34 cellular contexts compared by ENCODE assay signal in the genomic region with DNA sequence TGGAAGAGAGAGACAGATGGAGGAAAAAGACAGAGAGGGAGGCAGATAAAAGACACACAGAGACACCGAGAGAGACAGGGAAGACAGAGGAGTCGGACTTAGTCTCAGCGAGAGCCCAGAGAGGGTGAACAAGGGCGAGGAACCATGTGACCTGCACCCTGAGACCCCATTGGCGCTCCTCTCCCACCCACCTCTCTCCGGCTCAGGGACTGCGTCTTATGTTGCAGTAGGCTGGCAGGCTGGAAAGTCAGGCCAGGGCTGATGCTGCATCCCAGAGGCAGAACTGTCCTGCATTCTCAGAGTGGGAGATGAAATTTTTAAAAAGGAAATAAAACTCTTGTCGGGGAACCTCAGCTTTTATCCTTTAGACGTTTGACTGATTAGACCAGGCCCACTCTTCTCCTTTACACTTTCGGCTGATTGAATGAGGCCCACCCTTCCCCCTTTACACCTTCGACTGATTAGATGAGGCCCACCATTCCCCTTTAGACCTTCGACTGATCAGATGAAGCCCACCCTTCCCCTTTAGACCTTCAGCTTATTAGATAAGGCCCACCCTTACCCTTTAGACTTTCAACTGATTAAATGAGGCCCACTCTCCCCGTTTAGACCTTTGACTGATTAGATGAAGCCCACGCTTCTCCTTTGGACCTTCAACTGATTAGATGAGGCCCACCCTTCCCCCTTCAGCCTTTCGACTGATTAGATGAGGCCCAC. TPM values are rescaled to one million over a fixed set of nuclear protein-coding genes. Genes with fewer than 3 reads are reported as not detected.
DNase-seq lines count a peak whose midpoint lies in the region; ATAC-seq and TF ChIP-seq lines count a peak whose summit lies in the region.
"Had no signal": no experiment of that assay in that cellular context is flagged by ENCODE, and none has a peak within 500 bp of the region (broad histone marks: within the 10 kb centered on the region; RNA-seq: fewer than 3 reads in every experiment).

No MANE protein-coding gene starts in this region.

- H3K9me2 ChIP-seq in GM23248 (ENCODE audit: insufficient read depth) = no peaks in the 10 kb centered on the region

- H3K27me3 ChIP-seq in GM23248 (replicated peaks; ENCODE audit: insufficient read depth) = no peaks in the 10 kb centered on the region
- H3K27me3 ChIP-seq: BLaER1 treated with 17β-estradiol and CSF1 and Interleukin-3, amounts not matched to agents 10 nM and 100 nM; breast epithelium; heart right ventricle; spleen had no signal

- H3F3A ChIP-seq in GM23248 (ENCODE audit: insufficient read depth) = no peaks in the 10 kb centered on the region

- H3K4me3 ChIP-seq in GM23248 = no peak overlapping the region
- H3K4me3 ChIP-seq: BLaER1 treated with 17β-estradiol and CSF1 and Interleukin-3, amounts not matched to agents 10 nM and 100 nM; breast epithelium; HAP-1; heart right ventricle; lung; mucosa of descending colon; spleen had no signal

- no peak for TF ChIP-seq POLR2A in erythroblast (IDR thresholded peaks at IDR 0.05; ENCODE audit: low read length)

- no peaks in the 10 kb centered on the region for H3K27me3 Mint-ChIP-seq in activated naive CD4-positive, alpha-beta T cell treated with anti-CD3 and anti-CD28 coated beads, Interleukin-2, amount 50 U/mL, for 24 hours
- no peaks in the 10 kb centered on the region for H3K27me3 Mint-ChIP-seq in activated naive CD4-positive, alpha-beta T cell treated with anti-CD3 and anti-CD28 coated beads for 36 hours (ENCODE audit: low read depth)
- no peaks in the 10 kb centered on the region for H3K27me3 Mint-ChIP-seq in stimulated activated naive CD8-positive, alpha-beta T cell treated with anti-CD3 and anti-CD28 coated beads, Interleukin-15, amount 100 ng/mL, for 72 hours
- peaks cover 10% of the 10 kb centered on the region for H3K27me3 Mint-ChIP-seq in stimulated activated memory B cell treated with anti-CD40 and anti-IgM and Interleukin-4, amounts not matched to agents 10 μg/mL and 1 μg/mL and 100 μg/mL, for 72 hours
- H3K27me3 Mint-ChIP-seq: activated CD4-positive, alpha-beta T cell treated with anti-CD3 and anti-CD28 coated beads, Interleukin-2, amount 10 ng/mL, durations not matched to agents 7 days and 5 days had no signal

- H3K36me3 ChIP-seq in GM23248 (ENCODE audit: low read depth) = no peaks in the 10 kb centered on the region
- H3K36me3 ChIP-seq: breast epithelium, HAP-1, WERI-Rb-1 had no signal

- no peak overlapping the region for H3K9ac ChIP-seq in GM23248
- H3K9ac ChIP-seq: BLaER1 treated with 17β-estradiol and CSF1 and Interleukin-3, amounts not matched to agents 10 nM and 100 nM; parathyroid adenoma had no signal

- no peak overlapping the region for H3K4me2 ChIP-seq in GM23248 (ENCODE audit: unreplicated experiment)
- H3K4me2 ChIP-seq: BLaER1 treated with 17β-estradiol and CSF1 and Interleukin-3, amounts not matched to agents 10 nM and 100 nM had no signal

- H3K36me3 Mint-ChIP-seq in activated naive CD4-positive, alpha-beta T cell treated with anti-CD3 and anti-CD28 coated beads, Interleukin-2, amount 50 U/mL, for 24 hours = no peaks in the 10 kb centered on the region
- H3K36me3 Mint-ChIP-seq in activated naive CD4-positive, alpha-beta T cell treated with anti-CD3 and anti-CD28 coated beads for 36 hours (ENCODE audit: low read depth) = no peaks in the 10 kb centered on the region
- peaks cover 5% of the 10 kb centered on the region for H3K36me3 Mint-ChIP-seq in stimulated activated memory B cell treated with anti-CD40 and anti-IgM and Interleukin-4, amounts not matched to agents 10 μg/mL and 1 μg/mL and 100 μg/mL, for 72 hours

- in situ Hi-C loops in GM23248 (cut with MboI) = no loop called here

- H3K9me3 Mint-ChIP-seq in activated naive CD4-positive, alpha-beta T cell treated with anti-CD3 and anti-CD28 coated beads, Interleukin-2, amount 50 U/mL, for 24 hours = no peaks in the 10 kb centered on the region
- peaks cover 5% of the 10 kb centered on the region for H3K9me3 Mint-ChIP-seq in activated naive CD4-positive, alpha-beta T cell treated with anti-CD3 and anti-CD28 coated beads for 36 hours
- H3K9me3 Mint-ChIP-seq in stimulated activated naive CD8-positive, alpha-beta T cell treated with anti-CD3 and anti-CD28 coated beads, Interleukin-15, amount 100 ng/mL, for 72 hours = peaks cover 10 to 12% of the 10 kb centered on the region in 2 donors
- peaks cover 13% of the 10 kb centered on the region for H3K9me3 Mint-ChIP-seq in stimulated activated memory B cell treated with anti-CD40 and anti-IgM and Interleukin-4, amounts not matched to agents 10 μg/mL and 1 μg/mL and 100 μg/mL, for 72 hours

- H3K4me1 Mint-ChIP-seq in activated naive CD4-positive, alpha-beta T cell treated with anti-CD3 and anti-CD28 coated beads, Interleukin-2, amount 50 U/mL, for 24 hours = no peaks in the 10 kb centered on the region
- H3K4me1 Mint-ChIP-seq in activated naive CD4-positive, alpha-beta T cell treated with anti-CD3 and anti-CD28 coated beads for 36 hours (ENCODE audit: low read depth) = no peaks in the 10 kb centered on the region
- H3K4me1 Mint-ChIP-seq in stimulated activated naive CD8-positive, alpha-beta T cell treated with anti-CD3 and anti-CD28 coated beads, Interleukin-15, amount 100 ng/mL, for 72 hours = no peaks in the 10 kb centered on the region
- H3K4me1 Mint-ChIP-seq in stimulated activated memory B cell treated with anti-CD40 and anti-IgM and Interleukin-4, amounts not matched to agents 10 μg/mL and 1 μg/mL and 100 μg/mL, for 72 hours = no peaks in the 10 kb centered on the region
- H3K4me1 Mint-ChIP-seq: activated CD4-positive, alpha-beta T cell treated with anti-CD3 and anti-CD28 coated beads, Interleukin-2, amount 10 ng/mL, durations not matched to agents 7 days and 5 days; nephron progenitor cell had no signal

- H3K9me3 ChIP-seq in GM23248 (ENCODE audit: low read depth) = no peaks in the 10 kb centered on the region
- H3K9me3 ChIP-seq: HAP-1, mucosa of descending colon had no signal

- CTCF ChIA-PET in activated naive CD4-positive, alpha-beta T cell treated with anti-CD3 and anti-CD28 coated beads for 36 hours (lab: Charles Lee) = no interaction called here
- CTCF ChIA-PET in HEK293T (lab: Yijun Ruan, JAX) = no interaction called here

- intact Hi-C loops in activated naive CD4-positive, alpha-beta T cell treated with anti-CD3 and anti-CD28 coated beads for 36 hours (cut with micrococcal nuclease) = no loop called here

- ATAC-seq in stimulated activated naive CD8-positive, alpha-beta T cell treated with anti-CD3 and anti-CD28 coated beads, Interleukin-15, amount 100 ng/mL, for 72 hours = peak; percentile 26
- no peak for ATAC-seq in GM18867 (IDR thresholded peaks at IDR 0.05; ENCODE audit: unreplicated experiment)
- ATAC-seq in stimulated activated memory B cell treated with anti-CD40 and anti-IgM and Interleukin-4, amounts not matched to agents 10 μg/mL and 1 μg/mL and 100 μg/mL, for 72 hours = no peak
- ATAC-seq: heart right ventricle, mucosa of descending colon, PC-3, right cardiac atrium, Right ventricle myocardium inferior had no signal

- POLR2A ChIA-PET in HEK293T (lab: Yijun Ruan, JAX) = no interaction called here

- no peaks in the 10 kb centered on the region for H3K4me1 ChIP-seq in GM23248 (ENCODE audit: insufficient read depth)
- H3K4me1 ChIP-seq: BLaER1 treated with 17β-estradiol and CSF1 and Interleukin-3, amounts not matched to agents 10 nM and 100 nM; breast epithelium; HAP-1; heart right ventricle; parathyroid adenoma; spleen had no signal

- WGBS in GM23248 (ENCODE audit: low coverage in 1 of 2, low lambda C conversion rate in 2 of 2, missing lambda C conversion rate in 2 of 2), 2 experiments = 77 to 78% methylated on average over 15 of the region's 15 CpGs

- no peaks in the 10 kb centered on the region for H3K79me2 ChIP-seq in GM23248 (ENCODE audit: insufficient read depth)
- H3K79me2 ChIP-seq: parathyroid adenoma had no signal

- no peaks in the 10 kb centered on the region for H4K20me1 ChIP-seq in GM23248 (ENCODE audit: insufficient read depth)
- H4K20me1 ChIP-seq: BLaER1 treated with 17β-estradiol and CSF1 and Interleukin-3, amounts not matched to agents 10 nM and 100 nM had no signal

- no peak overlapping the region for H3K27ac ChIP-seq in GM23248
- H3K27ac ChIP-seq: BLaER1 treated with 17β-estradiol and CSF1 and Interleukin-3, amounts not matched to agents 10 nM and 100 nM; breast epithelium; heart right ventricle; parathyroid adenoma; spleen; WERI-Rb-1 had no signal

- no peak overlapping the region for H3K4me3 Mint-ChIP-seq in activated naive CD4-positive, alpha-beta T cell treated with anti-CD3 and anti-CD28 coated beads, Interleukin-2, amount 50 U/mL, for 24 hours
- H3K4me3 Mint-ChIP-seq in activated naive CD4-positive, alpha-beta T cell treated with anti-CD3 and anti-CD28 coated beads for 36 hours = no peak overlapping the region
- H3K4me3 Mint-ChIP-seq in stimulated activated naive CD8-positive, alpha-beta T cell treated with anti-CD3 and anti-CD28 coated beads, Interleukin-15, amount 100 ng/mL, for 72 hours = no peak overlapping the region
- H3K4me3 Mint-ChIP-seq in stimulated activated memory B cell treated with anti-CD40 and anti-IgM and Interleukin-4, amounts not matched to agents 10 μg/mL and 1 μg/mL and 100 μg/mL, for 72 hours = no peak overlapping the region
- H3K4me3 Mint-ChIP-seq: activated CD4-positive, alpha-beta T cell treated with anti-CD3 and anti-CD28 coated beads, Interleukin-2, amount 10 ng/mL, durations not matched to agents 7 days and 5 days; nephron progenitor cell had no signal

- H3K27ac Mint-ChIP-seq in activated naive CD4-positive, alpha-beta T cell treated with anti-CD3 and anti-CD28 coated beads, Interleukin-2, amount 50 U/mL, for 24 hours = peak overlapping the region; percentile 36
- H3K27ac Mint-ChIP-seq in activated naive CD4-positive, alpha-beta T cell treated with anti-CD3 and anti-CD28 coated beads for 36 hours = no peak overlapping the region
- H3K27ac Mint-ChIP-seq in stimulated activated naive CD8-positive, alpha-beta T cell treated with anti-CD3 and anti-CD28 coated beads, Interleukin-15, amount 100 ng/mL, for 72 hours = peak overlapping the region in 1 of 2 donors; percentile 9
- H3K27ac Mint-ChIP-seq in stimulated activated memory B cell treated with anti-CD40 and anti-IgM and Interleukin-4, amounts not matched to agents 10 μg/mL and 1 μg/mL and 100 μg/mL, for 72 hours = no peak overlapping the region
- H3K27ac Mint-ChIP-seq: activated CD4-positive, alpha-beta T cell treated with anti-CD3 and anti-CD28 coated beads, Interleukin-2, amount 10 ng/mL, durations not matched to agents 7 days and 5 days; nephron progenitor cell had no signal

- DNase-seq in activated naive CD4-positive, alpha-beta T cell treated with anti-CD3 and anti-CD28 coated beads for 36 hours = no peak
- DNase-seq in HEK293T (ENCODE audit: extremely low spot score) (no peak), erythroblast (lab: John Stamatoyannopoulos, UW) (peak; percentile 27 to 49), GM23248 (no peak)
- DNase-seq in stimulated activated naive CD8-positive, alpha-beta T cell treated with anti-CD3 and anti-CD28 coated beads, Interleukin-15, amount 100 ng/mL, for 72 hours = no peak
- DNase-seq: activated CD4-positive, alpha-beta T cell treated with anti-CD3 and anti-CD28 coated beads, Interleukin-2, amount 10 ng/mL, durations not matched to agents 7 days and 5 days; activated naive CD4-positive, alpha-beta T cell treated with anti-CD3 and anti-CD28 coated beads, Interleukin-2, amount 50 U/mL, for 16 hours; effector CD8-positive, alpha-beta T cell; heart right ventricle; KBM-7; MM.1S; mucosa of descending colon; NCI-H1417; NCI-H2081; NCI-H510A; nephron progenitor cell; NK-92 treated with Interleukin-12 subunit alpha and Interleukin-12 subunit beta, amount 100 ng/mL, for 24 hours; PC-3; right cardiac atrium; spleen; WERI-Rb-1 had no signal

- H2AFZ ChIP-seq in GM23248 = no peak overlapping the region
- H2AFZ ChIP-seq: parathyroid adenoma had no signal

RNA-seq across cellular contexts. Expression of gene IL3RA, which starts 29.5 kb away (rescaled TPM):
- not detected for total RNA-seq in activated naive CD4-positive, alpha-beta T cell treated with anti-CD3 and anti-CD28 coated beads for 36 hours
- total RNA-seq in GM23248 (2014; rRNA removed; shearing (Covaris generic)) = not detected in 2 replicates
- 0.13 and 0.30 TPM in 2 replicates for polyA plus RNA-seq in GM23248 (2016; fragmentation: Nextera tagmentation; extraction: Ambion mirVana)
- total RNA-seq: Daoy, epithelial cell of proximal tubule, fibroblast of villous mesenchyme, HT-29, PC-3 had no signal

RNA-seq across cellular contexts. Expression of gene CSF2RA, which starts 38.5 kb away (rescaled TPM):
- under 1 TPM; 0.19 to 0.30 TPM for total RNA-seq in activated naive CD4-positive, alpha-beta T cell treated with anti-CD3 and anti-CD28 coated beads for 36 hours
- not detected in 2 replicates for total RNA-seq in GM23248 (2014; rRNA removed; shearing (Covaris generic))
- polyA plus RNA-seq in GM23248 (2016; fragmentation: Nextera tagmentation; extraction: Ambion mirVana) = not detected in 2 replicates
- total RNA-seq: epithelial cell of proximal tubule, fibroblast of villous mesenchyme, HT-29 had no signal

Comparison
In these comparisons a context has a peak if more than half of its experiments do, and no peak if none do; other contexts are left out.
1. DNase-seq: peak in erythroblast (2 of 2); none in activated naive CD4-positive, alpha-beta T cell treated with anti-CD3 and anti-CD28 coated beads for 36 hours (single experiment), HEK293T (single experiment), stimulated activated naive CD8-positive, alpha-beta T cell treated with anti-CD3 and anti-CD28 coated beads, Interleukin-15, amount 100 ng/mL, for 72 hours (0 of 2) and GM23248 (single experiment).